ENCODE assay signal across 19 cellular contexts in the genomic region with DNA sequence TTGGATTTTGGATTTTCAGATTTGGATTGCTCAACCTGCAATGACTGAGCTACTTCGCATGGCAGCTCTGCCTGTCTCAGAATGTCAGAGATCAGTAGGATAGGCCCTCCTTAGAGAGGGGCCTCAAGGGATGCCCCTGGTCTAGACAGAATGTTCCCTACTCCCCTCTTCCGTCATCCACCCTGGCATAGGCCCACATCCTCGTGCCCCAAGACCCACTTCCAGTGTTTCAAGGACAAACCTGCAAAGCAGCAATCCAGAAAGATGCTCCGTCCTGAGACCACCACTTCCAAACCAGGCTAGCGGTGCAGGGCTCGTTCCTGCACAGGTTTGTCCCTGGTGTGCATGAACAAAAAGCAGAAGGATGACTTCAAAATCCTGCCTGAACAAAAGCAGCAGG.
DNase-seq lines count a peak whose midpoint lies in the region; ATAC-seq and TF ChIP-seq lines count a peak whose summit lies in the region.
"Had no signal": no experiment of that assay in that cellular context is flagged by ENCODE, and none has a peak within 500 bp of the region (broad histone marks: within the 10 kb centered on the region; RNA-seq: fewer than 3 reads in every experiment).

No MANE protein-coding gene starts in this region.

- H3K36me3 ChIP-seq in IMR-90 (ENCODE audit: control insufficient read depth, insufficient read depth, low read length) (0 out of 2 replicates have a peak, but pooled peaks cover 2% of the 10 kb centered on the region), SJSA1 (peaks cover 3% of the 10 kb centered on the region; the same call in 1 of the 2 replicates), skeletal muscle tissue (ENCODE audit: control insufficient read depth in 3 of 3, insufficient read depth in 3 of 3, low read length in 3 of 3) (no peaks in the 10 kb centered on the region)
- H3K36me3 ChIP-seq: colonic mucosa, vagina had no signal

- CTCF ChIA-PET in IMR-90 (lab: Yijun Ruan, JAX): interaction anchor here (1.3 kb wide), 1 partner anchor 8 kb away, joined by 3 read pairs; no protein-coding TSS in a partner anchor

- peak overlapping the region; percentile 96 for H3K4ac ChIP-seq in IMR-90 (ENCODE audit: low read depth, low read length)

- H3K27ac Mint-ChIP-seq in activated CD4-positive, alpha-beta T cell treated with anti-CD3 and anti-CD28 coated beads, Interleukin-2, amount 10 ng/mL, durations not matched to agents 24 days and 14 days: no peak overlapping the region
- H3K27ac Mint-ChIP-seq: activated B cell treated with CpG ODN at 0.5 μM for 24 hours; activated naive CD4-positive, alpha-beta T cell treated with anti-CD3 and anti-CD28 coated beads, Interleukin-2, amount 50 U/mL, for 24 hours; CD4-positive, alpha-beta T cell; endodermal cell had no signal

- no peak for TF ChIP-seq POLR2A in IMR-90 (IDR thresholded peaks at IDR 0.05; ENCODE audit: low read depth, low read length)

- no TSS peak for BruUV-seq in IMR-90 (replicated peaks; lab: Mats Ljungman, UMichigan)

- no peaks in the 10 kb centered on the region for H3K9me3 Mint-ChIP-seq in activated CD4-positive, alpha-beta T cell treated with anti-CD3 and anti-CD28 coated beads, Interleukin-2, amount 10 ng/mL, durations not matched to agents 24 days and 14 days
- H3K9me3 Mint-ChIP-seq: activated B cell treated with CpG ODN at 0.5 μM for 24 hours; activated naive CD4-positive, alpha-beta T cell treated with anti-CD3 and anti-CD28 coated beads, Interleukin-2, amount 50 U/mL, for 24 hours; CD4-positive, alpha-beta T cell; endodermal cell had no signal

- no peak overlapping the region for H3K4me2 ChIP-seq in IMR-90 (ENCODE audit: low read depth, low read length)

- peak overlapping the region; percentile 18; the same call in 1 of the 2 replicates for H3K18ac ChIP-seq in IMR-90 (ENCODE audit: low read depth, low read length)

- peak overlapping the region; percentile 67 for H2AK5ac ChIP-seq in IMR-90 (ENCODE audit: low read depth, low read length)

- H2BK20ac ChIP-seq in IMR-90 (ENCODE audit: low read depth, low read length): peak overlapping the region; percentile 95

- POLR2A ChIA-PET in IMR-90 (lab: Charles Lee; ENCODE audit: unreplicated experiment): no interaction called here

- H3K36me3 Mint-ChIP-seq in activated CD4-positive, alpha-beta T cell treated with anti-CD3 and anti-CD28 coated beads, Interleukin-2, amount 10 ng/mL, durations not matched to agents 24 days and 14 days (ENCODE audit: low read depth): peaks cover 38% of the 10 kb centered on the region

- H4K91ac ChIP-seq in IMR-90 (ENCODE audit: insufficient read depth, low read depth, low read length): peak overlapping the region; percentile 63

- no peaks in the 10 kb centered on the region for H4K20me1 ChIP-seq in IMR-90 (ENCODE audit: insufficient read depth, low read length)

- H3K79me1 ChIP-seq in IMR-90 (ENCODE audit: low read depth in 1 of 2, low read length in 2 of 2): peaks cover 0 to 30% of the 10 kb centered on the region in 2 experiments

- H3K9ac ChIP-seq in IMR-90 (ENCODE audit: low read depth, low read length) (no peak overlapping the region), skeletal muscle tissue (ENCODE audit: low read depth in 1 of 3, low read length in 3 of 3) (peak overlapping the region; percentile 4 to 44 (median 42))

- no peak overlapping the region for H3K4me3 Mint-ChIP-seq in activated CD4-positive, alpha-beta T cell treated with anti-CD3 and anti-CD28 coated beads, Interleukin-2, amount 10 ng/mL, durations not matched to agents 24 days and 14 days
- H3K4me3 Mint-ChIP-seq: activated B cell treated with CpG ODN at 0.5 μM for 24 hours; activated naive CD4-positive, alpha-beta T cell treated with anti-CD3 and anti-CD28 coated beads, Interleukin-2, amount 50 U/mL, for 24 hours; CD4-positive, alpha-beta T cell; endodermal cell; naive B cell had no signal

- no peak for TF ChIP-seq RAD21 in IMR-90 (IDR thresholded peaks at IDR 0.05; ENCODE audit: low read length)

- no peak overlapping the region for H2AFZ ChIP-seq in IMR-90 (replicated peaks; ENCODE audit: low read length, poor library complexity)

- no peak overlapping the region for H3K56ac ChIP-seq in IMR-90 (ENCODE audit: extremely low read depth, insufficient read depth, low read length)

- no peak overlapping the region for H3K27ac ChIP-seq in IMR-90 (ENCODE audit: insufficient read depth, low read length)
- peak overlapping the region; percentile 68 for H3K27ac ChIP-seq in SJSA1
- peak overlapping the region; percentile 63 for H3K27ac ChIP-seq in right cardiac atrium (ENCODE audit: low read length)
- peak overlapping the region; percentile 73 for H3K27ac ChIP-seq in skeletal muscle tissue (ENCODE audit: low read depth, low read length)
- H3K27ac ChIP-seq: colonic mucosa had no signal

- TF ChIP-seq CTCF in IMR-90 (conservative IDR thresholded peaks at IDR 0.05; ENCODE audit: low read depth, low read length): no peak

- H3K4me1 ChIP-seq in IMR-90 (ENCODE audit: control insufficient read depth, insufficient read depth, low read length) (peaks cover 46% of the 10 kb centered on the region), SJSA1 (replicated peaks) (peaks cover 55% of the 10 kb centered on the region), right cardiac atrium (ENCODE audit: control insufficient read depth, insufficient read depth, low read length) (peaks cover 32% of the 10 kb centered on the region), skeletal muscle tissue (ENCODE audit: control insufficient read depth in 3 of 3, insufficient read depth in 3 of 3, low read length in 3 of 3) (peaks cover 45 to 59% (median 50%) of the 10 kb centered on the region in 3 donors)
- H3K4me1 ChIP-seq: colonic mucosa had no signal

- no peak for DNase-seq in IMR-90
- DNase-seq in SJSA1 (ENCODE audit: low read depth in 1 of 2, low spot score in 2 of 2): no peak
- peak in 2 of 3 donors; percentile 73 to 81 for DNase-seq in right cardiac atrium
- no peak for DNase-seq in NCI-H524 (lab: John Stamatoyannopoulos, UW)
- no peak for DNase-seq in activated CD4-positive, alpha-beta T cell treated with anti-CD3 and anti-CD28 coated beads, Interleukin-2, amount 10 ng/mL, durations not matched to agents 24 days and 14 days
- DNase-seq in NCI-H1092 treated with DMSO at 0.1 percent for 48 hours (lab: John Stamatoyannopoulos, UW): no peak
- DNase-seq: activated B cell treated with CpG ODN at 0.5 μM for 24 hours; activated T-cell treated with anti-CD3 and anti-CD28 coated beads, Interleukin-2, amount 50 U/mL, for 1 hour; CD4-positive, alpha-beta T cell; colonic mucosa; endodermal cell; kidney glomerular epithelial cell; naive B cell; NCI-H1417; stimulated activated CD8-positive, alpha-beta memory T cell treated with anti-CD3 and anti-CD28 coated beads, Interleukin-4, amount 100 ng/mL, for 48 hours; T1000 had no signal

- no peaks in the 10 kb centered on the region for H3K27me3 Mint-ChIP-seq in activated CD4-positive, alpha-beta T cell treated with anti-CD3 and anti-CD28 coated beads, Interleukin-2, amount 10 ng/mL, durations not matched to agents 24 days and 14 days
- H3K27me3 Mint-ChIP-seq: activated B cell treated with CpG ODN at 0.5 μM for 24 hours; activated naive CD4-positive, alpha-beta T cell treated with anti-CD3 and anti-CD28 coated beads, Interleukin-2, amount 50 U/mL, for 24 hours; CD4-positive, alpha-beta T cell; naive B cell had no signal

- ATAC-seq in IMR-90 (ENCODE audit: low read depth) (no peak), right cardiac atrium (peak; percentile 23 to 55)

- intact Hi-C loops in IMR-90 (cut with micrococcal nuclease): loop anchor here (10.0 kb wide), 1 partner anchor 120 kb away; a partner anchor contains a TSS
- intact Hi-C loops in right cardiac atrium (cut with DNase I): loop anchor here in 1 of 4 donors (10.0 kb wide), 1 partner anchor 120 kb away; a partner anchor contains a TSS
- intact Hi-C loops in activated CD4-positive, alpha-beta T cell treated with anti-CD3 and anti-CD28 coated beads, Interleukin-2, amount 10 ng/mL, durations not matched to agents 24 days and 14 days (cut with micrococcal nuclease): no loop called here

- H3K14ac ChIP-seq in IMR-90 (replicated peaks; ENCODE audit: low read depth, low read length): no peak overlapping the region

- H3K9me3 ChIP-seq in IMR-90 (ENCODE audit: control insufficient read depth, insufficient read depth, low read length): no peaks in the 10 kb centered on the region
- H3K9me3 ChIP-seq in SJSA1 (replicated peaks): no peaks in the 10 kb centered on the region
- no peaks in the 10 kb centered on the region for H3K9me3 ChIP-seq in right cardiac atrium (ENCODE audit: control insufficient read depth, low read length)
- H3K9me3 ChIP-seq in skeletal muscle tissue (ENCODE audit: control insufficient read depth in 3 of 3, low read length in 3 of 3): no peaks in the 10 kb centered on the region
- H3K9me3 ChIP-seq: colonic mucosa, vagina had no signal

- H3K4me3 ChIP-seq in IMR-90 (ENCODE audit: insufficient read depth, low read depth, low read length): no peak overlapping the region
- H3K4me3 ChIP-seq in SJSA1: no peak overlapping the region
- H3K4me3 ChIP-seq in right cardiac atrium (ENCODE audit: low read length): no peak overlapping the region
- H3K4me3 ChIP-seq in skeletal muscle tissue (ENCODE audit: low read length in 3 of 3): no peak overlapping the region
- H3K4me3 ChIP-seq: colonic mucosa, vagina had no signal

- peaks cover 32% of the 10 kb centered on the region for H3K9me1 ChIP-seq in IMR-90 (ENCODE audit: insufficient read depth, low read length)

- peak overlapping the region; percentile 44 for H2BK120ac ChIP-seq in IMR-90 (ENCODE audit: low read depth, low read length)

- peak overlapping the region; percentile 16; the same call in 2 of the 3 replicates for H2BK15ac ChIP-seq in IMR-90 (ENCODE audit: low read depth, low read length)

- in situ Hi-C loops in IMR-90 (cut with MboI; ENCODE audit: low sequenced_read_pairs): no loop called here

- H2AK9ac ChIP-seq in IMR-90 (replicated peaks; ENCODE audit: low read depth, low read length, poor library complexity): no peak overlapping the region

- H3K23ac ChIP-seq in IMR-90 (ENCODE audit: low read depth, low read length): no peak overlapping the region

- H4K8ac ChIP-seq in IMR-90 (ENCODE audit: low read depth in 2 of 2, low read length in 2 of 2): peak overlapping the region; percentile 48 to 70; a peak in 3 of 4 replicates

- dilution Hi-C loops in IMR-90 (cut with HindIII; ENCODE audit: low sequenced_read_pairs, unreplicated experiment): no loop called here

- H4K5ac ChIP-seq in IMR-90 (ENCODE audit: low read depth, low read length): peak overlapping the region; percentile 4; the same call in 1 of the 2 replicates

- H2BK5ac ChIP-seq in IMR-90 (ENCODE audit: low read depth, low read length, poor library complexity, severe bottlenecking): no peak overlapping the region

- peaks cover 60% of the 10 kb centered on the region for H3K4me1 Mint-ChIP-seq in activated CD4-positive, alpha-beta T cell treated with anti-CD3 and anti-CD28 coated beads, Interleukin-2, amount 10 ng/mL, durations not matched to agents 24 days and 14 days

- WGBS in IMR-90 (ENCODE audit: extremely low coverage in 2 of 2, insufficient read length in 1 of 2), 2 experiments: 88% methylated on average over 3 of the region's 6 CpGs; no CpG with 5 or more reads in 1 of the 2 experiments
- 76% methylated on average over 6 of the region's 6 CpGs for WGBS in right cardiac atrium

- H3K27me3 ChIP-seq in IMR-90 (ENCODE audit: control insufficient read depth, insufficient read depth, low read length): no peaks in the 10 kb centered on the region
- no peaks in the 10 kb centered on the region for H3K27me3 ChIP-seq in SJSA1 (replicated peaks)
- no peaks in the 10 kb centered on the region for H3K27me3 ChIP-seq in right cardiac atrium (ENCODE audit: control insufficient read depth, insufficient read depth)
- no peaks in the 10 kb centered on the region for H3K27me3 ChIP-seq in skeletal muscle tissue (ENCODE audit: control insufficient read depth in 3 of 3, insufficient read depth in 3 of 3, low read length in 3 of 3)
- H3K27me3 ChIP-seq: colonic mucosa, vagina had no signal

Comparison
In these comparisons a context has a peak if more than half of its experiments do, and no peak if none do; other contexts are left out.
1. DNase-seq: peak in right cardiac atrium (2 of 3); none in IMR-90 (single experiment), SJSA1 (0 of 2), NCI-H524 (0 of 2), activated CD4-positive, alpha-beta T cell treated with anti-CD3 and anti-CD28 coated beads, Interleukin-2, amount 10 ng/mL, durations not matched to agents 24 days and 14 days (single experiment) and NCI-H1092 treated with DMSO at 0.1 percent for 48 hours (single experiment).